Comparison of ENCODE assay signal across 10 cellular contexts in the genomic region with DNA sequence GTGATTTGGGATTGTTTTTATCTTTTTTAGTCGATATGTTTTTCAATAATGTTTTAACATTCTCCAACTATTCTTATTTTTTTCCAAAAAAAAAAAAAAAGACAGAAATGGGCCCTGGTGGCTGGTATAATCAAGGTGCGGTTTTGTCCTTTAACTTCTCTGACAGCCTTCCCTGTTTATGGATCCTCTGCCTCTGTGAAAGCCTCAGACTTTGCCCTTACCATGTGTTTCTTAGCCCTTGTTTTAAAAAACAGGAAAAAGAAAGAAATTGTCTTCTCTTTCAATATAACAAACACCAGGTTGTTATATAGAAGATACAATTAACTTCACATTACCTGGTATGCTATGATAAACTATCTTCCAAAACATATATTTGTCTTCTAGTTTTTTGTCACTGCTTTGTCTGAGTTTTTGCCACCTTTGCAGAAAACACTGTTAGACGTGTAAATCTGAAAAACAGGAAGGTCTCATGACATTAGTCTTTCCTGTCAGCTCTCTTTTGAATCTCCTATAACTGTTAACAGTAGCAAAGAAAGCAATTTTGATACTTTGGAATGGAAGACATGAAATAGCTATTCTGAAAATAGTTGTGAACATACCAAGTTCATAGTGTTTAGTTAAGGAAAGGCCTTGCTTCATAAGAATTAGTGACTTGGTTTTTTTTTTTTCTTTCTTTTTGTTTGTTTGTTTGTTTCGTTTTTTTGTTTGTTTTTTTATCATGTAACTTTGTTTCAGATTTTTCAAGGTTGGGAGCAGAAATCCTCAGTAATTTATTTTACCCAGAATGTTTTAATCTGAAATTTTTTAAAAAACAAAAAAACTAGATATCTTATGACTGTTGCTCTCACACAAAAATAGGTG. TPM values are rescaled to one million over a fixed set of nuclear protein-coding genes. Genes with fewer than 3 reads are reported as not detected.
A peak's percentile ranks its signal among the peaks of the same experiment; 100 is the strongest.
DNase-seq lines count a peak whose midpoint lies in the region; ATAC-seq, FAIRE-seq and TF ChIP-seq lines count a peak whose summit lies in the region.
"Had no signal": no experiment of that assay in that cellular context is flagged by ENCODE, and none has a peak within 500 bp of the region (broad histone marks: within the 10 kb centered on the region; RNA-seq: fewer than 3 reads in every experiment).

No MANE protein-coding gene starts in this region.

- peaks cover 54% of the 10 kb centered on the region for H3K4me1 ChIP-seq in left ventricle myocardium inferior

- H3K4me3 ChIP-seq in left ventricle myocardium inferior: no peak overlapping the region

- peak overlapping the region; percentile 68 for H3K27ac ChIP-seq in left ventricle myocardium inferior (replicated peaks)
- H3K27ac ChIP-seq: C4-2B had no signal

- H3K9me3 ChIP-seq in left ventricle myocardium inferior (replicated peaks): no peaks in the 10 kb centered on the region

- no peak for TF ChIP-seq POLR2A in GM12891 (IDR thresholded peaks at IDR 0.05; ENCODE audit: low read depth, low read length)

- H3K36me3 ChIP-seq in left ventricle myocardium inferior: peaks cover 8% of the 10 kb centered on the region

- peak overlapping the region; percentile 72 for H3K4me3 Mint-ChIP-seq in activated naive CD8-positive, alpha-beta T cell treated with anti-CD3 and anti-CD28 coated beads, Interleukin-2, amount 10 ng/mL, durations not matched to agents 7 days and 5 days

- no peak for TF ChIP-seq CTCF in left ventricle myocardium inferior (IDR thresholded peaks at IDR 0.05; ENCODE audit: borderline replicate concordance)

- intact Hi-C loops in left ventricle myocardium inferior (cut with micrococcal nuclease) (no loop called here), left ventricle myocardium superior (cut with micrococcal nuclease) (no loop called here)

- no peak for ATAC-seq in left ventricle myocardium superior
- no peak for ATAC-seq in activated naive CD8-positive, alpha-beta T cell treated with anti-CD3 and anti-CD28 coated beads, Interleukin-2, amount 10 ng/mL, durations not matched to agents 7 days and 5 days (ENCODE audit: low read depth)
- no peak for ATAC-seq in GM19351 (IDR thresholded peaks at IDR 0.05; ENCODE audit: unreplicated experiment)

- no peak for DNase-seq in left ventricle myocardium inferior
- no peak for DNase-seq in left ventricle myocardium superior
- DNase-seq in activated naive CD8-positive, alpha-beta T cell treated with anti-CD3 and anti-CD28 coated beads, Interleukin-2, amount 10 ng/mL, durations not matched to agents 7 days and 5 days: no peak
- peak; percentile 2 for DNase-seq in middle frontal gyrus (ENCODE audit: extremely low spot score, low spot score)
- no peak for DNase-seq in NCI-H2196 treated with DMSO at 0.1 percent for 48 hours (lab: John Stamatoyannopoulos, UW; ENCODE audit: unreplicated experiment)
- no peak for DNase-seq in GM12891 (ENCODE audit: insufficient read length, low spot score)
- DNase-seq in AG08396 (ENCODE audit: low spot score): no peak
- DNase-seq: NCI-H774 had no signal

- peaks cover 67% of the 10 kb centered on the region for H3K4me1 Mint-ChIP-seq in activated naive CD8-positive, alpha-beta T cell treated with anti-CD3 and anti-CD28 coated beads, Interleukin-2, amount 10 ng/mL, durations not matched to agents 7 days and 5 days

- no peaks in the 10 kb centered on the region for H3K9me3 Mint-ChIP-seq in activated naive CD8-positive, alpha-beta T cell treated with anti-CD3 and anti-CD28 coated beads, Interleukin-2, amount 10 ng/mL, durations not matched to agents 7 days and 5 days

- FAIRE-seq in GM12891 (lab: Jason Lieb, UNC): no peak

- no peaks in the 10 kb centered on the region for H3K27me3 ChIP-seq in left ventricle myocardium inferior (ENCODE audit: low read depth)

- peak overlapping the region; percentile 84 for H3K27ac Mint-ChIP-seq in activated naive CD8-positive, alpha-beta T cell treated with anti-CD3 and anti-CD28 coated beads, Interleukin-2, amount 10 ng/mL, durations not matched to agents 7 days and 5 days

- H3K36me3 Mint-ChIP-seq in activated naive CD8-positive, alpha-beta T cell treated with anti-CD3 and anti-CD28 coated beads, Interleukin-2, amount 10 ng/mL, durations not matched to agents 7 days and 5 days: peaks cover 5% of the 10 kb centered on the region

- POLR2A ChIA-PET in activated naive CD8-positive, alpha-beta T cell treated with anti-CD3 and anti-CD28 coated beads, Interleukin-2, amount 10 ng/mL, durations not matched to agents 7 days and 5 days (lab: Charles Lee): interaction anchor here (0.6 to 7.4 kb wide), 7 partner anchors 10 to 722 kb away, joined by 3 to 72 read pairs (median 4); a partner anchor contains a TSS

- no peaks in the 10 kb centered on the region for H3K27me3 Mint-ChIP-seq in activated naive CD8-positive, alpha-beta T cell treated with anti-CD3 and anti-CD28 coated beads, Interleukin-2, amount 10 ng/mL, durations not matched to agents 7 days and 5 days

TF ChIP-seq in GM12891, 5 proteins besides CTCF, POLR2A, EP300 and RAD21:
- TF ChIP-seq SPI1 (IDR thresholded peaks at IDR 0.05; ENCODE audit: low read depth, low read length): no peak
- no peak for TF ChIP-seq POU2F2 (IDR thresholded peaks at IDR 0.05; ENCODE audit: low read depth, low read length)
- no peak for TF ChIP-seq TAF1 (IDR thresholded peaks at IDR 0.05; ENCODE audit: low read depth, low read length)
- TF ChIP-seq POLR2AphosphoS5 (IDR thresholded peaks at IDR 0.05; ENCODE audit: low read depth, low read length): no peak
- TF ChIP-seq PAX5 (IDR thresholded peaks at IDR 0.05; ENCODE audit: insufficient read depth, low read length, severe bottlenecking): no peak

RNA-seq across cellular contexts. Expression of a gene that starts 31.7 kb away (rescaled TPM):
- total RNA-seq in left ventricle myocardium inferior (75.6 TPM), left ventricle myocardium superior (92.5 TPM)
- 100 to 1,000 TPM; 147 to 177 TPM for total RNA-seq in activated naive CD8-positive, alpha-beta T cell treated with anti-CD3 and anti-CD28 coated beads, Interleukin-2, amount 10 ng/mL, durations not matched to agents 7 days and 5 days
- 124 TPM for polyA plus RNA-seq in GM12891 (2012; ENCODE audit: low read depth, missing spikeins)

RNA-seq across cellular contexts. Expression of a gene that starts 55.1 kb away (rescaled TPM):
- total RNA-seq in left ventricle myocardium inferior: 25.4 TPM
- total RNA-seq in left ventricle myocardium superior: 29.5 TPM
- 10 to 100 TPM; 34.0 to 38.4 TPM for total RNA-seq in activated naive CD8-positive, alpha-beta T cell treated with anti-CD3 and anti-CD28 coated beads, Interleukin-2, amount 10 ng/mL, durations not matched to agents 7 days and 5 days
- polyA plus RNA-seq in GM12891 (2012; ENCODE audit: low read depth, missing spikeins): 28.9 TPM
